In genomic region chr7:139055674-139056073, GRCh38 we compare ENCODE assay signal across 15 cellular contexts. TPM values are rescaled to one million over a fixed set of nuclear protein-coding genes. Genes with fewer than 3 reads are reported as not detected.
DNase-seq lines count a peak whose midpoint lies in the region; ATAC-seq lines count a peak whose summit lies in the region.
"Had no signal": no experiment of that assay in that cellular context is flagged by ENCODE, and none has a peak within 500 bp of the region (broad histone marks: within the 10 kb centered on the region; RNA-seq: fewer than 3 reads in every experiment).

No MANE protein-coding gene starts in this region.

- H2AK5ac ChIP-seq in neuronal stem cell (ENCODE audit: low read depth, low read length) = no peak overlapping the region

- no peak overlapping the region for H3K4ac ChIP-seq in neuronal stem cell (ENCODE audit: low read length)

- H3K9me3 Mint-ChIP-seq in activated naive CD4-positive, alpha-beta T cell treated with anti-CD3 and anti-CD28 coated beads, Interleukin-2, amount 50 U/mL, for 72 hours = no peaks in the 10 kb centered on the region
- no peaks in the 10 kb centered on the region for H3K9me3 Mint-ChIP-seq in activated naive CD4-positive, alpha-beta T cell treated with anti-CD3 and anti-CD28 coated beads, Interleukin-2, amount 10 ng/mL, durations not matched to agents 7 days and 5 days
- H3K9me3 Mint-ChIP-seq in activated naive CD8-positive, alpha-beta T cell treated with anti-CD3 and anti-CD28 coated beads for 36 hours = no peaks in the 10 kb centered on the region

- H3K27me3 ChIP-seq in neuronal stem cell (ENCODE audit: control insufficient read depth in 3 of 3, insufficient read depth in 3 of 3, low read depth in 1 of 3, low read length in 3 of 3) = no peaks in the 10 kb centered on the region
- H3K27me3 ChIP-seq: BLaER1 had no signal

- no peak overlapping the region for H4K8ac ChIP-seq in neuronal stem cell (ENCODE audit: low read depth, low read length)

- H3K79me1 ChIP-seq in neuronal stem cell (ENCODE audit: low read depth, low read length) = no peaks in the 10 kb centered on the region

- H3K4me3 Mint-ChIP-seq in activated naive CD4-positive, alpha-beta T cell treated with anti-CD3 and anti-CD28 coated beads, Interleukin-2, amount 10 ng/mL, durations not matched to agents 7 days and 5 days = no peak overlapping the region
- H3K4me3 Mint-ChIP-seq in T-helper 17 cell = peak overlapping the region; percentile 25
- no peak overlapping the region for H3K4me3 Mint-ChIP-seq in activated naive CD8-positive, alpha-beta T cell treated with anti-CD3 and anti-CD28 coated beads for 36 hours

- no peak for DNase-seq in activated naive CD4-positive, alpha-beta T cell treated with anti-CD3 and anti-CD28 coated beads, Interleukin-2, amount 50 U/mL, for 72 hours (ENCODE audit: low spot score in 2 of 2)
- DNase-seq in activated naive CD4-positive, alpha-beta T cell treated with anti-CD3 and anti-CD28 coated beads, Interleukin-2, amount 10 ng/mL, durations not matched to agents 7 days and 5 days = no peak
- DNase-seq in T-helper 17 cell (no peak), Kasumi-1 (lab: John Stamatoyannopoulos, UW) (no peak), neuronal stem cell (ENCODE audit: low spot score) (no peak)
- DNase-seq in activated naive CD8-positive, alpha-beta T cell treated with anti-CD3 and anti-CD28 coated beads for 36 hours = no peak
- DNase-seq: Caco-2, DMS53, IMR-90, NCI-H1930, NCI-H2171 treated with DMSO at 0.1 percent for 48 hours, NCI-H82 had no signal

- no peak overlapping the region for H3K27ac ChIP-seq in neuronal stem cell (replicated peaks; ENCODE audit: low read length)
- H3K27ac ChIP-seq: BLaER1 had no signal

- no peak overlapping the region for H3K23ac ChIP-seq in neuronal stem cell (ENCODE audit: low read depth, low read length, poor library complexity)

- peaks cover 6 to 48% of the 10 kb centered on the region in 2 donors for H3K36me3 Mint-ChIP-seq in activated naive CD4-positive, alpha-beta T cell treated with anti-CD3 and anti-CD28 coated beads, Interleukin-2, amount 50 U/mL, for 72 hours
- peaks cover 63% of the 10 kb centered on the region for H3K36me3 Mint-ChIP-seq in activated naive CD4-positive, alpha-beta T cell treated with anti-CD3 and anti-CD28 coated beads, Interleukin-2, amount 10 ng/mL, durations not matched to agents 7 days and 5 days
- peaks cover 8% of the 10 kb centered on the region for H3K36me3 Mint-ChIP-seq in T-helper 17 cell (ENCODE audit: low read depth)
- peaks cover 42% of the 10 kb centered on the region for H3K36me3 Mint-ChIP-seq in activated naive CD8-positive, alpha-beta T cell treated with anti-CD3 and anti-CD28 coated beads for 36 hours

- no peak overlapping the region for H3K4me2 ChIP-seq in neuronal stem cell (ENCODE audit: insufficient read depth, low read length, poor library complexity, severe bottlenecking)
- H3K4me2 ChIP-seq: BLaER1 had no signal

- H2BK15ac ChIP-seq in neuronal stem cell (ENCODE audit: low read length) = no peak overlapping the region

- no peak overlapping the region for H3K18ac ChIP-seq in neuronal stem cell (ENCODE audit: low read length)

- H3K4me1 ChIP-seq in neuronal stem cell (ENCODE audit: control insufficient read depth in 2 of 2, insufficient read depth in 1 of 2, low read depth in 1 of 2, low read length in 2 of 2) = peaks cover 0 to 2% of the 10 kb centered on the region in 2 donors
- H3K4me1 ChIP-seq: Caco-2 had no signal

- no peak overlapping the region for H3K9ac ChIP-seq in neuronal stem cell (ENCODE audit: low read depth, low read length, poor library complexity)
- H3K9ac ChIP-seq: BLaER1 had no signal

- WGBS in neuronal stem cell (ENCODE audit: extremely low coverage in 2 of 2, insufficient read length in 2 of 2, insufficient replicate concordance in 1 of 2), 2 donors = no CpG with 5 or more reads among the region's 1 CpG

- H3K4me3 ChIP-seq in neuronal stem cell (ENCODE audit: low read length in 2 of 2) = no peak overlapping the region
- H3K4me3 ChIP-seq: BLaER1 had no signal

- no peak overlapping the region for H4K91ac ChIP-seq in neuronal stem cell (ENCODE audit: low read depth, low read length, poor library complexity)

- no peak overlapping the region for H2BK5ac ChIP-seq in neuronal stem cell (ENCODE audit: low read length)

- peaks cover 2 to 70% of the 10 kb centered on the region in 2 donors for H3K36me3 ChIP-seq in neuronal stem cell (replicated peaks in 1 of 2; ENCODE audit: control insufficient read depth in 2 of 2, insufficient read depth in 2 of 2, low read length in 2 of 2)

- no peaks in the 10 kb centered on the region for H3K27me3 Mint-ChIP-seq in activated naive CD4-positive, alpha-beta T cell treated with anti-CD3 and anti-CD28 coated beads, Interleukin-2, amount 10 ng/mL, durations not matched to agents 7 days and 5 days
- no peaks in the 10 kb centered on the region for H3K27me3 Mint-ChIP-seq in T-helper 17 cell
- no peaks in the 10 kb centered on the region for H3K27me3 Mint-ChIP-seq in activated naive CD8-positive, alpha-beta T cell treated with anti-CD3 and anti-CD28 coated beads for 36 hours

- H3K14ac ChIP-seq in neuronal stem cell (ENCODE audit: low read length) = no peak overlapping the region

- no peak overlapping the region for H2AFZ ChIP-seq in neuronal stem cell (ENCODE audit: low read length)

- no peak overlapping the region for H2BK120ac ChIP-seq in neuronal stem cell (ENCODE audit: low read depth, low read length)

- H3K4me1 Mint-ChIP-seq in activated naive CD4-positive, alpha-beta T cell treated with anti-CD3 and anti-CD28 coated beads, Interleukin-2, amount 10 ng/mL, durations not matched to agents 7 days and 5 days = peaks cover 35% of the 10 kb centered on the region
- H3K4me1 Mint-ChIP-seq in T-helper 17 cell = peaks cover 13% of the 10 kb centered on the region
- peaks cover 28% of the 10 kb centered on the region for H3K4me1 Mint-ChIP-seq in activated naive CD8-positive, alpha-beta T cell treated with anti-CD3 and anti-CD28 coated beads for 36 hours

- peak in 1 of 2 donors; percentile 2 for ATAC-seq in activated naive CD4-positive, alpha-beta T cell treated with anti-CD3 and anti-CD28 coated beads, Interleukin-2, amount 50 U/mL, for 72 hours
- no peak for ATAC-seq in T-helper 17 cell
- ATAC-seq in HG03280 (IDR thresholded peaks at IDR 0.05; ENCODE audit: unreplicated experiment) = no peak
- ATAC-seq: HCT116 had no signal

- H3K9me3 ChIP-seq in T-helper 17 cell (ENCODE audit: control insufficient read depth, low read length, poor library complexity, severe bottlenecking) (no peaks in the 10 kb centered on the region), neuronal stem cell (replicated peaks in 1 of 2; ENCODE audit: control insufficient read depth in 2 of 2, insufficient read depth in 1 of 2, low read depth in 1 of 2, low read length in 2 of 2) (no peaks in the 10 kb centered on the region)
- H3K9me3 ChIP-seq: BLaER1, Caco-2 had no signal

- H2BK12ac ChIP-seq in neuronal stem cell (ENCODE audit: low read length) = no peak overlapping the region

- peak overlapping the region; percentile 57 to 72 for H3K27ac Mint-ChIP-seq in activated naive CD4-positive, alpha-beta T cell treated with anti-CD3 and anti-CD28 coated beads, Interleukin-2, amount 50 U/mL, for 72 hours
- no peak overlapping the region for H3K27ac Mint-ChIP-seq in activated naive CD4-positive, alpha-beta T cell treated with anti-CD3 and anti-CD28 coated beads, Interleukin-2, amount 10 ng/mL, durations not matched to agents 7 days and 5 days
- peak overlapping the region; percentile 21 for H3K27ac Mint-ChIP-seq in T-helper 17 cell
- H3K27ac Mint-ChIP-seq in activated naive CD8-positive, alpha-beta T cell treated with anti-CD3 and anti-CD28 coated beads for 36 hours = peak overlapping the region; percentile 52

- CTCF ChIA-PET in activated naive CD4-positive, alpha-beta T cell treated with anti-CD3 and anti-CD28 coated beads, Interleukin-2, amount 10 ng/mL, durations not matched to agents 7 days and 5 days (lab: Charles Lee) = interaction anchor here (0.8 kb wide), 1 partner anchor 38 kb away, joined by 3 read pairs; no protein-coding TSS in a partner anchor

RNA-seq across cellular contexts. Expression of gene ZC3HAV1L, which starts 19.8 kb away (rescaled TPM):
- total RNA-seq in activated naive CD4-positive, alpha-beta T cell treated with anti-CD3 and anti-CD28 coated beads, Interleukin-2, amount 50 U/mL, for 72 hours = 10 to 100 TPM in 1 of 2 donors, 1 to 10 TPM in 1; 2.0 to 22.6 TPM
- 1 to 10 TPM; 2.2 to 6.9 TPM for total RNA-seq in T-helper 17 cell
- 10 to 100 TPM; 12.9 to 13.4 TPM for total RNA-seq in activated naive CD8-positive, alpha-beta T cell treated with anti-CD3 and anti-CD28 coated beads for 36 hours
- polyA plus RNA-seq in neuronal stem cell (2013, experiment 1 of 2) = 5.1 TPM
- 5.3 TPM for polyA plus RNA-seq in neuronal stem cell (2013, experiment 2 of 2)

RNA-seq across cellular contexts. Expression of gene ZC3HAV1, which starts 53.8 kb away (rescaled TPM):
- 100 to 1,000 TPM in 1 of 2 donors, 10 to 100 TPM in 1; 97.8 to 167 TPM for total RNA-seq in activated naive CD4-positive, alpha-beta T cell treated with anti-CD3 and anti-CD28 coated beads, Interleukin-2, amount 50 U/mL, for 72 hours
- total RNA-seq in T-helper 17 cell = 100 to 1,000 TPM; 154 to 177 TPM
- total RNA-seq in activated naive CD8-positive, alpha-beta T cell treated with anti-CD3 and anti-CD28 coated beads for 36 hours = 100 to 1,000 TPM; 117 to 118 TPM
- 4.9 TPM for polyA plus RNA-seq in neuronal stem cell (2013, experiment 1 of 2)
- polyA plus RNA-seq in neuronal stem cell (2013, experiment 2 of 2) = 5.3 TPM
